ENCODE assay signal across 9 cellular contexts in genomic region chr12:71439362-71439612, GRCh38. TPM values are rescaled to one million over a fixed set of nuclear protein-coding genes. Genes with fewer than 3 reads are reported as not detected.
DNase-seq lines count a peak whose midpoint lies in the region; ATAC-seq lines count a peak whose summit lies in the region.
"Had no signal": no experiment of that assay in that cellular context is flagged by ENCODE, and none has a peak within 500 bp of the region (broad histone marks: within the 10 kb centered on the region; RNA-seq: fewer than 3 reads in every experiment).

No MANE protein-coding gene starts in this region.

- in situ Hi-C loops in HAP-1 (cut with MboI; ENCODE audit: low sequenced_read_pairs), result loop anchor here (25.0 kb wide), 1 partner anchor 198 kb away; no protein-coding TSS in a partner anchor

- ATAC-seq in activated T-helper 17 cell treated with anti-CD3 and anti-CD28 coated beads, Interleukin-2, amount 50 U/mL, for 72 hours (replicated peaks), result no peak
- no peak for ATAC-seq in GM19397 (IDR thresholded peaks at IDR 0.05; ENCODE audit: unreplicated experiment)

- H3K9me3 Mint-ChIP-seq in activated T-helper 17 cell treated with anti-CD3 and anti-CD28 coated beads, Interleukin-2, amount 50 U/mL, for 72 hours, result peaks cover 9% of the 10 kb centered on the region
- H3K9me3 Mint-ChIP-seq in immature natural killer cell, result peaks cover 8 to 31% (median 14%) of the 10 kb centered on the region in 6 donors
- H3K9me3 Mint-ChIP-seq in stimulated activated naive CD8-positive, alpha-beta T cell treated with anti-CD3 and anti-CD28 coated beads, Interleukin-15, Interleukin-2, amounts not matched to agents 100 ng/mL and 50 ng/mL, for 24 hours, result peaks cover 23% of the 10 kb centered on the region

- peaks cover 3% of the 10 kb centered on the region; the same call in 1 of the 2 replicates for H3K4me1 ChIP-seq in HAP-1

- H3K4me3 ChIP-seq in HAP-1, result peak overlapping the region; percentile 9

- no peaks in the 10 kb centered on the region for H3K36me3 ChIP-seq in HAP-1 (replicated peaks)

- no peaks in the 10 kb centered on the region for H3K36me3 Mint-ChIP-seq in activated T-helper 17 cell treated with anti-CD3 and anti-CD28 coated beads, Interleukin-2, amount 50 U/mL, for 72 hours (ENCODE audit: low read depth)
- peaks cover 0 to 7% (median 0%) of the 10 kb centered on the region in 3 donors for H3K36me3 Mint-ChIP-seq in immature natural killer cell
- H3K36me3 Mint-ChIP-seq in stimulated activated naive CD8-positive, alpha-beta T cell treated with anti-CD3 and anti-CD28 coated beads, Interleukin-15, Interleukin-2, amounts not matched to agents 100 ng/mL and 50 ng/mL, for 24 hours (ENCODE audit: low read depth), result peaks cover 6% of the 10 kb centered on the region

- peak overlapping the region; percentile 62 for H3K4me3 Mint-ChIP-seq in activated T-helper 17 cell treated with anti-CD3 and anti-CD28 coated beads, Interleukin-2, amount 50 U/mL, for 72 hours
- H3K4me3 Mint-ChIP-seq in immature natural killer cell, result peak overlapping the region; percentile 16 to 52 (median 32)
- H3K4me3 Mint-ChIP-seq in stimulated activated naive CD8-positive, alpha-beta T cell treated with anti-CD3 and anti-CD28 coated beads, Interleukin-15, Interleukin-2, amounts not matched to agents 100 ng/mL and 50 ng/mL, for 24 hours, result peak overlapping the region; percentile 77

- H3K4me1 Mint-ChIP-seq in activated T-helper 17 cell treated with anti-CD3 and anti-CD28 coated beads, Interleukin-2, amount 50 U/mL, for 72 hours, result peaks cover 9% of the 10 kb centered on the region
- H3K4me1 Mint-ChIP-seq in immature natural killer cell, result peaks cover 4 to 15% of the 10 kb centered on the region in 2 donors
- H3K4me1 Mint-ChIP-seq in stimulated activated naive CD8-positive, alpha-beta T cell treated with anti-CD3 and anti-CD28 coated beads, Interleukin-15, Interleukin-2, amounts not matched to agents 100 ng/mL and 50 ng/mL, for 24 hours (ENCODE audit: low read depth), result peaks cover 23% of the 10 kb centered on the region

- no peak overlapping the region for H3K27ac Mint-ChIP-seq in activated T-helper 17 cell treated with anti-CD3 and anti-CD28 coated beads, Interleukin-2, amount 50 U/mL, for 72 hours
- H3K27ac Mint-ChIP-seq in immature natural killer cell, result no peak overlapping the region
- no peak overlapping the region for H3K27ac Mint-ChIP-seq in stimulated activated naive CD8-positive, alpha-beta T cell treated with anti-CD3 and anti-CD28 coated beads, Interleukin-15, Interleukin-2, amounts not matched to agents 100 ng/mL and 50 ng/mL, for 24 hours

- peaks cover 55% of the 10 kb centered on the region for H3K27me3 Mint-ChIP-seq in activated T-helper 17 cell treated with anti-CD3 and anti-CD28 coated beads, Interleukin-2, amount 50 U/mL, for 72 hours
- H3K27me3 Mint-ChIP-seq in immature natural killer cell (ENCODE audit: low read depth in 3 of 3), result peaks cover 13 to 43% (median 25%) of the 10 kb centered on the region in 3 donors
- peaks cover 77% of the 10 kb centered on the region for H3K27me3 Mint-ChIP-seq in stimulated activated naive CD8-positive, alpha-beta T cell treated with anti-CD3 and anti-CD28 coated beads, Interleukin-15, Interleukin-2, amounts not matched to agents 100 ng/mL and 50 ng/mL, for 24 hours

- no peaks in the 10 kb centered on the region for H3K9me3 ChIP-seq in HAP-1

- H3K27me3 ChIP-seq in HAP-1 (ENCODE audit: low read depth), result peaks cover 65% of the 10 kb centered on the region

- no peak for DNase-seq in HAP-1 (ENCODE audit: low spot score in 2 of 2)
- DNase-seq in immature natural killer cell, result no peak
- no peak for DNase-seq in foreskin melanocyte
- no peak for DNase-seq in stimulated activated CD4-positive, alpha-beta T cell treated with anti-CD3 and anti-CD28 coated beads, Interleukin-4, amount 100 ng/mL, for 1 hour

RNA-seq across cellular contexts. Expression of gene LGR5, which starts 0.3 kb away (rescaled TPM):
- not detected for total RNA-seq in activated T-helper 17 cell treated with anti-CD3 and anti-CD28 coated beads, Interleukin-2, amount 50 U/mL, for 72 hours
- polyA plus RNA-seq in immature natural killer cell, result not detected
- total RNA-seq: activated CD8-positive, alpha-beta memory T cell treated with anti-CD3 and anti-CD28 coated beads for 36 hours; mucosa of gallbladder had no signal
